In the genomic region with DNA sequence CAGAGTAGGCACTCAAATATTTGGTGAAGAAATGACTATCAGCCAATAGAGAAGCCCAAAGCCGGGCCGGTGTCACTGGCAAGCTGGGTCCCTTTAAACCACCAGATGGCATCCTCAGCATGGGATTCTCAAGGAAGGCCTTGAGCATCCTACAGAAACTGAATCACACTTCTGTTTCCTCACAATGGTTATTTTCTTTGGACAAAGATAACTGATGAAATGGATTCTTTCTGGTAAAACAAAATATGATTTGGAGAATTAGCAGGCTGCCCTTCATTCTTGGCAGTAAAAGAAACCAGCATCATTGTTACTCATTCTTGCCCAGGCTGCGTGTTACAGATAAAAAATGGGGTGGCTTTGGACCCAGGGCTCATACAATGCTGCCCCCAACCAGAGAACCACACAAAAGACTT, we compare ENCODE assay signal across 8 cellular contexts. TPM values are rescaled to one million over a fixed set of nuclear protein-coding genes. Genes with fewer than 3 reads are reported as not detected.
DNase-seq lines count a peak whose midpoint lies in the region; ATAC-seq and TF ChIP-seq lines count a peak whose summit lies in the region.

No MANE protein-coding gene starts in this region.

- in situ Hi-C loops in Caki2 (cut with HindIII; ENCODE audit: low pct_unique_long_range_greater_than_20kb, low sequenced_read_pairs) (no loop called here), SK-MEL-5 (cut with HindIII; ENCODE audit: low pct_unique_long_range_greater_than_20kb, low sequenced_read_pairs) (no loop called here)

- H3K36me3 Mint-ChIP-seq in activated naive CD4-positive, alpha-beta T cell treated with anti-CD3 and anti-CD28 coated beads, Interleukin-2, amount 50 U/mL, for 72 hours: no peaks in the 10 kb centered on the region

- intact Hi-C loops in psoas muscle (cut with DNase I): loop anchor here (2.0 to 10.0 kb wide), 3 partner anchors 62 to 269 kb away; no protein-coding TSS in a partner anchor

- H3K9me3 Mint-ChIP-seq in activated naive CD4-positive, alpha-beta T cell treated with anti-CD3 and anti-CD28 coated beads, Interleukin-2, amount 50 U/mL, for 72 hours: no peaks in the 10 kb centered on the region

- no peaks in the 10 kb centered on the region for H3K36me3 ChIP-seq in psoas muscle (ENCODE audit: insufficient read depth in 1 of 2, low read depth in 1 of 2)

- H3K4me3 ChIP-seq in HL-60 (replicated peaks; ENCODE audit: insufficient read depth, low read length) (no peak overlapping the region), psoas muscle (no peak overlapping the region)

- peak; percentile 88 to 90 for ATAC-seq in activated naive CD4-positive, alpha-beta T cell treated with anti-CD3 and anti-CD28 coated beads, Interleukin-2, amount 50 U/mL, for 72 hours
- peak; percentile 70 to 82 (median 78) for ATAC-seq in psoas muscle
- ATAC-seq in GM19455 (IDR thresholded peaks at IDR 0.05; ENCODE audit: unreplicated experiment): no peak
- ATAC-seq in GM19023 (IDR thresholded peaks at IDR 0.05; ENCODE audit: unreplicated experiment): no peak

- no peaks in the 10 kb centered on the region for H3K9me3 ChIP-seq in psoas muscle

- WGBS in psoas muscle, 3 donors: 16 to 29% (median 19%) methylated on average over 3 of the region's 3 CpGs

- H3K4me1 ChIP-seq in psoas muscle: no peaks in the 10 kb centered on the region

- DNase-seq in Caki2 (ENCODE audit: low read depth) (peak; percentile 39), HL-60 (ENCODE audit: low read depth in 1 of 2, low spot score in 1 of 2) (peak; percentile 35 to 65), SK-MEL-5 (ENCODE audit: low read depth, low spot score) (peak; percentile 88), glomerular visceral epithelial cell (ENCODE audit: extremely low spot score) (peak; percentile 57), psoas muscle (peak; percentile 48 to 57)
- DNase-seq in activated naive CD4-positive, alpha-beta T cell treated with anti-CD3 and anti-CD28 coated beads, Interleukin-2, amount 50 U/mL, for 72 hours (ENCODE audit: low spot score in 2 of 2): peak in 1 of 2 donors; percentile 51

- no peaks in the 10 kb centered on the region for H3K27me3 ChIP-seq in HL-60 (ENCODE audit: insufficient read depth, poor library complexity, severe bottlenecking)
- peaks cover 0 to 5% (median 0%) of the 10 kb centered on the region in 3 donors for H3K27me3 ChIP-seq in psoas muscle (ENCODE audit: insufficient read depth in 3 of 3, low read length in 2 of 3)

- no peak overlapping the region for H3K27ac ChIP-seq in HL-60 (replicated peaks)
- H3K27ac ChIP-seq in psoas muscle: no peak overlapping the region

- TF ChIP-seq CTCF in HL-60 (IDR thresholded peaks at IDR 0.05; ENCODE audit: insufficient read depth, low read length): peak; percentile 62
- peak; percentile 62 for TF ChIP-seq CTCF in psoas muscle (IDR thresholded peaks at IDR 0.05)

- H3K27ac Mint-ChIP-seq in activated naive CD4-positive, alpha-beta T cell treated with anti-CD3 and anti-CD28 coated beads, Interleukin-2, amount 50 U/mL, for 72 hours: no peak overlapping the region

RNA-seq across cellular contexts. Expression of a gene that starts 30.3 kb away (rescaled TPM):
- total RNA-seq in Caki2 (2014; rRNA removed; shearing (Covaris generic); ENCODE audit: low replicate concordance): 2.3 and 3.1 TPM in 2 replicates
- total RNA-seq in SK-MEL-5 (2014; rRNA removed; shearing (Covaris generic)): 3.5 and 3.9 TPM in 2 replicates
- 5.2 and 6.6 TPM in 2 replicates for polyA plus RNA-seq in SK-MEL-5 (2015; cell fraction: cytosol; rRNA removed)
- 1.1 and 1.9 TPM in 2 replicates for polyA plus RNA-seq in SK-MEL-5 (2015; cell fraction: nucleus; rRNA removed)
- total RNA-seq in activated naive CD4-positive, alpha-beta T cell treated with anti-CD3 and anti-CD28 coated beads, Interleukin-2, amount 50 U/mL, for 72 hours: 10 to 100 TPM in 1 of 2 donors, 1 to 10 TPM in 1; 3.5 to 15.1 TPM
- under 1 TPM in 3 of 4 donors, not detected in 1; 0.08 to 0.24 (median 0.20) TPM for total RNA-seq in psoas muscle
- under 1 TPM; 0.04 to 0.38 (median 0.07) TPM for polyA plus RNA-seq in psoas muscle

Comparison
In these comparisons a context has a peak if more than half of its experiments do, and no peak if none do; other contexts are left out.
1. ATAC-seq: peak in activated naive CD4-positive, alpha-beta T cell treated with anti-CD3 and anti-CD28 coated beads, Interleukin-2, amount 50 U/mL, for 72 hours (2 of 2) and psoas muscle (4 of 4); none in GM19455 (single experiment) and GM19023 (single experiment).